Comparison of ENCODE assay signal across 15 cellular contexts in the genomic region with DNA sequence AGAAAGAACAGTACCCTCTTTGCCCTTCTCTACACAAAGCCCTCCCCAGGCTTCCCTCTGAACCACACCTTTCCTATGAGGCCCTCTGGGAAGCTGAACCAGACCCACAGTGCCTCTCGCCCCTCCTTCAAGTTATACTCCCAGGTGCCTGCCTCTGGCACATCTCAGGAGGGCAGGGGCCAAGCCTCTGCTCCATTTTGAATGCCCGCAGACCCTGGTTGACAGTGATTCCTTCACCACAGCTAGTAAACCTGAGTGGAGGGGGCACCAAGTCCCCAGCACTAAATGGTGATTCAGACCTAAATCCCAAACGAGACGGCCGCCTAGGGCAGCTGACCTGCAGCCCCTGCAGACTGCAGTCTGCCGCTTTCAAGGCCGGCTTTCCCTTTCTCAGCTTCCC.
DNase-seq lines count a peak whose midpoint lies in the region; ATAC-seq and TF ChIP-seq lines count a peak whose summit lies in the region.
"Had no signal": no experiment of that assay in that cellular context is flagged by ENCODE, and none has a peak within 500 bp of the region (broad histone marks: within the 10 kb centered on the region; RNA-seq: fewer than 3 reads in every experiment).

No MANE protein-coding gene starts in this region.

- ATAC-seq in heart right ventricle (peak in 6 of 8 donors; percentile 15 to 41 (median 30)), Right ventricle myocardium superior (ENCODE audit: poor library complexity) (no peak), psoas muscle (no peak), HG02885 (IDR thresholded peaks at IDR 0.05; ENCODE audit: poor library complexity, unreplicated experiment) (no peak), HG02759 (IDR thresholded peaks at IDR 0.05; ENCODE audit: unreplicated experiment) (no peak)
- ATAC-seq in activated T-helper 17 cell treated with anti-CD3 and anti-CD28 coated beads, Interleukin-2, amount 50 U/mL, for 72 hours (replicated peaks) = no peak

- no peaks in the 10 kb centered on the region for H3K79me2 ChIP-seq in hepatocyte

- H3K9me3 ChIP-seq in heart right ventricle (no peaks in the 10 kb centered on the region), hepatocyte (ENCODE audit: low read depth) (no peaks in the 10 kb centered on the region), psoas muscle (no peaks in the 10 kb centered on the region)
- H3K9me3 ChIP-seq: HAP-1 had no signal

- TF ChIP-seq CTCF in heart right ventricle (IDR thresholded peaks at IDR 0.05) (no peak), hepatocyte (IDR thresholded peaks at IDR 0.05; ENCODE audit: poor library complexity) (no peak), psoas muscle (IDR thresholded peaks at IDR 0.05) (no peak)

- H3K4me3 ChIP-seq in heart right ventricle (no peak overlapping the region), hepatocyte (no peak overlapping the region), psoas muscle (no peak overlapping the region)
- H3K4me3 ChIP-seq: HAP-1 had no signal

- no peaks in the 10 kb centered on the region for H3K9me2 ChIP-seq in hepatocyte (replicated peaks; ENCODE audit: insufficient read depth)

- H3K36me3 ChIP-seq in heart right ventricle (no peaks in the 10 kb centered on the region), hepatocyte (replicated peaks; ENCODE audit: insufficient read depth, low read depth) (no peaks in the 10 kb centered on the region), psoas muscle (ENCODE audit: insufficient read depth in 1 of 2, low read depth in 1 of 2) (no peaks in the 10 kb centered on the region)
- H3K36me3 ChIP-seq: HAP-1 had no signal

- no peaks in the 10 kb centered on the region for H4K20me1 ChIP-seq in hepatocyte (ENCODE audit: insufficient read depth, poor library complexity, severe bottlenecking)

- H3K27ac ChIP-seq in heart right ventricle (peak overlapping the region; percentile 64 to 90 (median 74)), hepatocyte (peak overlapping the region; percentile 27), psoas muscle (peak overlapping the region; percentile 50)

- no peak overlapping the region for H3K27ac Mint-ChIP-seq in activated T-helper 17 cell treated with anti-CD3 and anti-CD28 coated beads, Interleukin-2, amount 50 U/mL, for 72 hours

- H3K4me2 ChIP-seq in hepatocyte = no peak overlapping the region

- H3K4me1 Mint-ChIP-seq in activated T-helper 17 cell treated with anti-CD3 and anti-CD28 coated beads, Interleukin-2, amount 50 U/mL, for 72 hours = no peaks in the 10 kb centered on the region

- H3K9me3 Mint-ChIP-seq in activated T-helper 17 cell treated with anti-CD3 and anti-CD28 coated beads, Interleukin-2, amount 50 U/mL, for 72 hours = no peaks in the 10 kb centered on the region

- no peak overlapping the region for H2AFZ ChIP-seq in hepatocyte

- intact Hi-C loops in heart right ventricle (cut with DNase I) = no loop called here
- intact Hi-C loops in Right ventricle myocardium superior (cut with DNase I) = no loop called here
- intact Hi-C loops in psoas muscle (cut with DNase I) = no loop called here

- no peak for DNase-seq in heart right ventricle
- DNase-seq in Right ventricle myocardium superior = no peak
- no peak for DNase-seq in hepatocyte (ENCODE audit: low spot score)
- DNase-seq in psoas muscle = no peak
- DNase-seq in NCI-H2029 treated with DMSO at 0.1 percent for 48 hours (lab: John Stamatoyannopoulos, UW) = no peak
- DNase-seq: C1 segment of cervical spinal cord; NCI-H1694; NCI-H69; NK-92 treated with Interleukin-12 subunit alpha and Interleukin-12 subunit beta, amount 100 ng/mL, for 24 hours; OCI-M1; RPMI8226 had no signal

- no peaks in the 10 kb centered on the region for H3K36me3 Mint-ChIP-seq in activated T-helper 17 cell treated with anti-CD3 and anti-CD28 coated beads, Interleukin-2, amount 50 U/mL, for 72 hours (ENCODE audit: low read depth)

- WGBS in heart right ventricle, 2 donors = 88 to 89% methylated on average over 7 of the region's 7 CpGs
- 91% methylated on average over 7 of the region's 7 CpGs for WGBS in hepatocyte (ENCODE audit: low lambda C conversion rate, missing lambda C conversion rate)
- WGBS in psoas muscle, 3 donors = 80 to 89% (median 85%) methylated on average over 7 of the region's 7 CpGs

- H3K4me1 ChIP-seq in heart right ventricle = peaks cover 10 to 66% (median 18%) of the 10 kb centered on the region in 9 donors
- H3K4me1 ChIP-seq in hepatocyte (ENCODE audit: insufficient read depth) = peaks cover 7% of the 10 kb centered on the region
- no peaks in the 10 kb centered on the region for H3K4me1 ChIP-seq in psoas muscle
- H3K4me1 ChIP-seq: HAP-1 had no signal

- H3K27me3 Mint-ChIP-seq in activated T-helper 17 cell treated with anti-CD3 and anti-CD28 coated beads, Interleukin-2, amount 50 U/mL, for 72 hours = no peaks in the 10 kb centered on the region

- H3K4me3 Mint-ChIP-seq in activated T-helper 17 cell treated with anti-CD3 and anti-CD28 coated beads, Interleukin-2, amount 50 U/mL, for 72 hours = no peak overlapping the region

- H3K27me3 ChIP-seq in heart right ventricle (no peaks in the 10 kb centered on the region), hepatocyte (no peaks in the 10 kb centered on the region), psoas muscle (ENCODE audit: insufficient read depth in 3 of 3, low read length in 2 of 3) (peaks cover 0 to 2% (median 0%) of the 10 kb centered on the region in 3 donors)

Comparison
In these comparisons a context has a peak if more than half of its experiments do, and no peak if none do; other contexts are left out.
1. ATAC-seq: peak in heart right ventricle (6 of 8); none in Right ventricle myocardium superior (single experiment), psoas muscle (0 of 4), activated T-helper 17 cell treated with anti-CD3 and anti-CD28 coated beads, Interleukin-2, amount 50 U/mL, for 72 hours (single experiment), HG02885 (single experiment) and HG02759 (single experiment).
2. Peak in every context shown above with its lines, with median percentiles within 50 percentile points of each other: H3K27ac ChIP-seq.